In genomic region chr11:62546244-62546936, GRCh38 we compare ENCODE assay signal across 1 cellular context.
TF ChIP-seq lines count a peak whose summit lies in the region.

Gene AHNAK, minus strand, starts transcription at chr11:62546806. Its CDS starts 10,708 bp downstream, at chr11:62536098.

TF ChIP-seq in K562, 482 proteins besides CTCF, POLR2A, EP300 and RAD21 (continued from another document):
- no peak for TF ChIP-seq ARID3A (IDR thresholded peaks at IDR 0.05; ENCODE audit: borderline replicate concordance, low read depth, low read length)
- TF ChIP-seq TBL1XR1 (IDR thresholded peaks at IDR 0.05; ENCODE audit: low read length in 2 of 2): no peak
- TF ChIP-seq FIP1L1 (IDR thresholded peaks at IDR 0.05; ENCODE audit: low read depth, low read length, poor library complexity, severe bottlenecking): peak; percentile 72
- no peak for TF ChIP-seq ZNF280B (CRISPR knock-in tag; IDR thresholded peaks at IDR 0.05)
- 0 out of 2 replicates have a peak, but pooled peaks have one; percentile 2 for TF ChIP-seq THAP7 (CRISPR knock-in tag; IDR thresholded peaks at IDR 0.05)
- TF ChIP-seq NFIC (IDR thresholded peaks at IDR 0.05): peak; percentile 15; the same call in 1 of the 2 replicates
- TF ChIP-seq YY1 (IDR thresholded peaks at IDR 0.05; ENCODE audit: borderline replicate concordance in 1 of 3, control insufficient read depth in 1 of 3, extremely low read depth in 1 of 3, insufficient read depth in 3 of 3, insufficient read length in 1 of 3, insufficient replicate concordance in 2 of 3, low read depth in 1 of 3, low read length in 2 of 3): peak in 1 of 3 experiments; percentile 56
- no peak for TF ChIP-seq ZZZ3 (IDR thresholded peaks at IDR 0.05)
- no peak for TF ChIP-seq RERE (CRISPR knock-in tag; IDR thresholded peaks at IDR 0.05; ENCODE audit: borderline replicate concordance)
- peak; percentile 78; the same call in 1 of the 2 replicates for TF ChIP-seq PHF8 (IDR thresholded peaks at IDR 0.05; ENCODE audit: borderline replicate concordance, low read length)
- TF ChIP-seq LARP7 (IDR thresholded peaks at IDR 0.05): no peak
- peak in 1 of 2 experiments; percentile 61 for TF ChIP-seq E2F6 (IDR thresholded peaks at IDR 0.05; ENCODE audit: borderline replicate concordance in 1 of 2, extremely low read depth in 1 of 2, insufficient read depth in 1 of 2, insufficient read length in 1 of 2, low read depth in 1 of 2, low read length in 1 of 2, poor library complexity in 1 of 2, severe bottlenecking in 1 of 2)
- TF ChIP-seq HDAC3 (IDR thresholded peaks at IDR 0.05; ENCODE audit: borderline replicate concordance, partially characterized antibody): no peak
- no peak; the same call in 1 of the 2 replicates for TF ChIP-seq OTX1 (CRISPR knock-in tag; IDR thresholded peaks at IDR 0.05)
- TF ChIP-seq TARDBP (IDR thresholded peaks at IDR 0.05): 0 out of 2 replicates have a peak, but pooled peaks have one; percentile 35
